Comparison of ENCODE assay signal across 8 cellular contexts in the genomic region with DNA sequence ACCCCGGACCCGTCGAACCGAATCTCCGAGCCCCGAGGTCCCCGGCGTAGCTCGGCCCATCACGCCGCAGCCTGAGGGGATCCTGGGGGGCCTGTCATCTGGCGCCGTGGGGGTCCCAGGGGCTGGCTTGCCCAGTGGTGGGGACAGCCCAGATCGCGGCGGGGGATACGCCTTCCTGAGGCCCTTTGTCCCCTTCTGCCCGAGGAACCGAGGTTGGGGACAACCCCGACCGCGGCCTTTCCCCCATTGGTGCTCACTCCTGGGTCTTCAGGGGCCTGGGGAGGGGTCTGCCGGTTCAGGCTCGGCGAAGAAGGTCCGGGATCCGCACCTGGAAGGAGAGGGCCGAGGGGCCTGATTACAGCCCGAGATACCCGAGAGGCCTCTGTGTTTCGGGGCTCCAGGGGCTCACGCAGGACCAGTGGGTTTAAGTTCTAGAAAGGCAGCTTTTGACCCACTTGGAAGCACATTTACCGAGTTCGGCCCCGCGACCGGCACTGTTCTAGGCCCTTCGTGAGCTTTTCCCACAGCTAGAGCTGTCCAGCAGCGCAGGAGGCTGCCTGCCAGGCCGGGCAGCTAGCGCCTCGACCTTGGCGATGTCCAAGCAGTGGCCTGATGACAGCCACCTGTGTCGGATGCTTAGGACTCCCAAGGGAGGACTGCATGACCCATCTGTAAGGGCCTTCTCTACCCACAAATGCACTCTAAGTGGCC. TPM values are rescaled to one million over a fixed set of nuclear protein-coding genes. Genes with fewer than 3 reads are reported as not detected.
DNase-seq lines count a peak whose midpoint lies in the region; ATAC-seq and TF ChIP-seq lines count a peak whose summit lies in the region.

No MANE protein-coding gene starts in this region.

- TF ChIP-seq CTCF in MM.1S (IDR thresholded peaks at IDR 0.05; ENCODE audit: low read length): no peak

- peak; percentile 31 for DNase-seq in MM.1S
- peak; percentile 35 to 47 for DNase-seq in lung microvascular endothelial cell (ENCODE audit: low read depth in 2 of 2)
- peak; percentile 66 to 79 for DNase-seq in aorta
- DNase-seq in NCI-H345 treated with DMSO at 0.1 percent for 48 hours (lab: John Stamatoyannopoulos, UW; ENCODE audit: unreplicated experiment): no peak
- no peak for DNase-seq in hepatic stellate cell (ENCODE audit: low spot score)

- H3K4me1 ChIP-seq in BLaER1: peaks cover 44% of the 10 kb centered on the region
- H3K4me1 ChIP-seq in MM.1S (ENCODE audit: low read length): peaks cover 22% of the 10 kb centered on the region
- peaks cover 3 to 4% of the 10 kb centered on the region in 2 donors for H3K4me1 ChIP-seq in aorta (ENCODE audit: control insufficient read depth in 1 of 2, insufficient read depth in 2 of 2, low read length in 2 of 2)

- H3K27me3 ChIP-seq in BLaER1: no peaks in the 10 kb centered on the region
- no peaks in the 10 kb centered on the region for H3K27me3 ChIP-seq in MM.1S (replicated peaks; ENCODE audit: insufficient read depth, low read length)
- no peaks in the 10 kb centered on the region for H3K27me3 ChIP-seq in aorta (ENCODE audit: control insufficient read depth in 1 of 2, insufficient read depth in 2 of 2, low read length in 1 of 2)

- peaks cover 9% of the 10 kb centered on the region for H3K36me3 ChIP-seq in BLaER1
- no peaks in the 10 kb centered on the region for H3K36me3 ChIP-seq in MM.1S (replicated peaks; ENCODE audit: insufficient read depth, low read length)
- no peaks in the 10 kb centered on the region for H3K36me3 ChIP-seq in aorta (ENCODE audit: control insufficient read depth in 1 of 2, insufficient read depth in 2 of 2, low read length in 1 of 2)

- H3K9me2 ChIP-seq in MM.1S (replicated peaks; ENCODE audit: insufficient read depth, low read length): no peaks in the 10 kb centered on the region

- H3K9ac ChIP-seq in BLaER1: peak overlapping the region; percentile 92
- H3K9ac ChIP-seq in MM.1S (ENCODE audit: low read length): peak overlapping the region; percentile 93

- H4K20me1 ChIP-seq in BLaER1 (0 out of 2 replicates have a peak, but pooled peaks cover 9% of the 10 kb centered on the region), MM.1S (ENCODE audit: insufficient read depth, low read length) (no peaks in the 10 kb centered on the region)

- H3K9me3 ChIP-seq in BLaER1 (no peaks in the 10 kb centered on the region), MM.1S (replicated peaks; ENCODE audit: insufficient read depth, low read length) (no peaks in the 10 kb centered on the region), aorta (ENCODE audit: control insufficient read depth, low read length) (no peaks in the 10 kb centered on the region)

- ATAC-seq in GM19324 (IDR thresholded peaks at IDR 0.05; ENCODE audit: low FRiP score, unreplicated experiment) (peak; percentile 15), aorta (ENCODE audit: low FRiP score) (peak; percentile 20)

- 0 out of 2 replicates have a peak, but pooled peaks cover 16% of the 10 kb centered on the region for H3F3A ChIP-seq in MM.1S (ENCODE audit: insufficient read depth, low read length)

- peak overlapping the region; percentile 87 for H3K27ac ChIP-seq in BLaER1
- peak overlapping the region; percentile 31; the same call in 1 of the 2 replicates for H3K27ac ChIP-seq in MM.1S (ENCODE audit: low read length)
- H3K27ac ChIP-seq in cingulate gyrus (ENCODE audit: low read depth, low read length): peak overlapping the region; percentile 87
- H3K27ac ChIP-seq in aorta (ENCODE audit: low read depth in 1 of 2, low read length in 2 of 2): peak overlapping the region; percentile 88 to 97

- WGBS in aorta, 2 donors: 1% methylated on average over 44 of the region's 44 CpGs

- intact Hi-C loops in aorta (cut with DNase I): loop anchor here (5.0 to 10.0 kb wide), 2 partner anchors 66 to 86 kb away; no protein-coding TSS in a partner anchor

- H3K79me2 ChIP-seq in MM.1S (ENCODE audit: low read length): peaks cover 52% of the 10 kb centered on the region

- peak overlapping the region; percentile 92 for H3K4me3 ChIP-seq in BLaER1
- H3K4me3 ChIP-seq in MM.1S (ENCODE audit: low read length): peak overlapping the region; percentile 94
- H3K4me3 ChIP-seq in aorta (ENCODE audit: low read length in 2 of 2): peak overlapping the region; percentile 74 to 93

- peak overlapping the region; percentile 94 for H3K4me2 ChIP-seq in BLaER1
- H3K4me2 ChIP-seq in MM.1S (ENCODE audit: low read depth, low read length): peak overlapping the region; percentile 86

- peak overlapping the region; percentile 66 for H2AFZ ChIP-seq in MM.1S (ENCODE audit: low read length)

RNA-seq across cellular contexts. Expression of gene ABHD2, which starts 0.5 kb away (rescaled TPM):
- total RNA-seq in lung microvascular endothelial cell (27.5 and 48.2 TPM in 2 replicates), aorta (100 to 1,000 TPM; 135 to 221 TPM)
- polyA plus RNA-seq in aorta: 10 to 100 TPM in 1 of 2 donors, 1 to 10 TPM in 1; 9.1 to 29.9 TPM

Comparison
In these comparisons a context has a peak if more than half of its experiments do, and no peak if none do; other contexts are left out.
1. H3K27ac ChIP-seq: peak in every context shown above with its lines; median percentile 92 in aorta; 87 in BLaER1; 87 in cingulate gyrus; 31 in MM.1S.
2. DNase-seq: peak in MM.1S (single experiment), lung microvascular endothelial cell (2 of 2) and aorta (2 of 2); none in NCI-H345 treated with DMSO at 0.1 percent for 48 hours (single experiment) and hepatic stellate cell (single experiment).
3. Peak in every context shown above with its lines, with median percentiles within 50 percentile points of each other: H3K4me3 ChIP-seq.